ENCODE assay signal across 1 cellular context in genomic region chr12:121490401-121491257, GRCh38.
TF ChIP-seq lines count a peak whose summit lies in the region.

No MANE protein-coding gene starts in this region.

TF ChIP-seq in HepG2, 621 proteins besides CTCF, POLR2A, EP300 and RAD21 (continued from another document and continues in another):
- TF ChIP-seq NR0B2 (CRISPR knock-in tag; IDR thresholded peaks at IDR 0.05) (0 out of 2 replicates have a peak, but pooled peaks have one; percentile 17), ZSCAN31 (CRISPR knock-in tag; IDR thresholded peaks at IDR 0.05; ENCODE audit: low read depth) (0 out of 2 replicates have a peak, but pooled peaks have one; percentile 20), ZNF275 (CRISPR knock-in tag; IDR thresholded peaks at IDR 0.05; ENCODE audit: borderline replicate concordance) (no peak), MXD4 (CRISPR knock-in tag; IDR thresholded peaks at IDR 0.05) (0 out of 2 replicates have a peak, but pooled peaks have one; percentile 60), TGIF2 (CRISPR knock-in tag; IDR thresholded peaks at IDR 0.05) (0 out of 2 replicates have a peak, but pooled peaks have one; percentile 16), CHD4 (IDR thresholded peaks at IDR 0.05; ENCODE audit: borderline replicate concordance, low read length) (peak; percentile 76; the same call in 1 of the 2 replicates), FOXA1 (IDR thresholded peaks at IDR 0.05) (no peak), FOXA1 (CRISPR knock-in tag; IDR thresholded peaks at IDR 0.05) (peak; percentile 75), SIX4 (CRISPR knock-in tag; IDR thresholded peaks at IDR 0.05) (peak; percentile 97), ZNF616 (CRISPR knock-in tag; IDR thresholded peaks at IDR 0.05; ENCODE audit: low read depth) (no peak), MTA1 (CRISPR knock-in tag; IDR thresholded peaks at IDR 0.05; ENCODE audit: borderline replicate concordance) (0 out of 2 replicates have a peak, but pooled peaks have one; percentile 34), KAT7 (CRISPR knock-in tag; IDR thresholded peaks at IDR 0.05; ENCODE audit: borderline replicate concordance) (no peak), ZBTB39 (CRISPR knock-in tag; IDR thresholded peaks at IDR 0.05) (0 out of 2 replicates have a peak, but pooled peaks have one; percentile 66), TAF1 (CRISPR knock-in tag; IDR thresholded peaks at IDR 0.05) (peak; percentile 14), ATF5 (CRISPR knock-in tag; IDR thresholded peaks at IDR 0.05; ENCODE audit: low read depth) (no peak), HNF4A (CRISPR knock-in tag; IDR thresholded peaks at IDR 0.05) (peak; percentile 85), RXRB (CRISPR knock-in tag; IDR thresholded peaks at IDR 0.05; ENCODE audit: borderline replicate concordance) (peak; percentile 96), ZFP1 (CRISPR knock-in tag; IDR thresholded peaks at IDR 0.05) (0 out of 2 replicates have a peak, but pooled peaks have one; percentile 38), ESRRA (CRISPR knock-in tag; IDR thresholded peaks at IDR 0.05; ENCODE audit: low read depth) (peak; percentile 83), SOX13 (IDR thresholded peaks at IDR 0.05) (peak; percentile 88), SOX13 (CRISPR knock-in tag; conservative IDR thresholded peaks at IDR 0.05 in 1 of 2, IDR thresholded peaks at IDR 0.05 in 1 of 2) (peak in 1 of 2 experiments; percentile 96; a peak in 2 of 4 replicates), ZNF557 (CRISPR knock-in tag; IDR thresholded peaks at IDR 0.05) (peak; percentile 71; the same call in 1 of the 2 replicates), KLF16 (CRISPR knock-in tag; IDR thresholded peaks at IDR 0.05) (0 out of 4 replicates have a peak, but pooled peaks of 1 of the 2 experiments have one; percentile 31), ZNF547 (CRISPR knock-in tag; IDR thresholded peaks at IDR 0.05) (peak; percentile 43; the same call in 1 of the 2 replicates), ZNF605 (CRISPR knock-in tag; IDR thresholded peaks at IDR 0.05) (peak; percentile 10), NAIF1 (CRISPR knock-in tag; IDR thresholded peaks at IDR 0.05; ENCODE audit: borderline replicate concordance) (peak; percentile 47; the same call in 1 of the 2 replicates), LBX2 (CRISPR knock-in tag; IDR thresholded peaks at IDR 0.05; ENCODE audit: borderline replicate concordance) (no peak), RFXANK (CRISPR knock-in tag; IDR thresholded peaks at IDR 0.05) (0 out of 2 replicates have a peak, but pooled peaks have one; percentile 28), MEIS1 (CRISPR knock-in tag; IDR thresholded peaks at IDR 0.05; ENCODE audit: borderline replicate concordance) (peak; percentile 88), ZMYM3 (CRISPR knock-in tag; IDR thresholded peaks at IDR 0.05) (peak; percentile 61), ASH2L (IDR thresholded peaks at IDR 0.05; ENCODE audit: insufficient read length, low read depth, low read length) (peak; percentile 59), RCOR2 (CRISPR knock-in tag; IDR thresholded peaks at IDR 0.05) (peak; percentile 81; the same call in 1 of the 2 replicates), PAF1 (CRISPR knock-in tag; IDR thresholded peaks at IDR 0.05) (no peak), ZNF766 (CRISPR knock-in tag; IDR thresholded peaks at IDR 0.05; ENCODE audit: borderline replicate concordance) (0 out of 2 replicates have a peak, but pooled peaks have one; percentile 2), SMARCC2 (IDR thresholded peaks at IDR 0.05) (no peak), KLF9 (CRISPR knock-in tag; IDR thresholded peaks at IDR 0.05; ENCODE audit: low read depth) (no peak), AGO2 (optimal IDR thresholded peaks at IDR 0.05; ENCODE audit: low read depth, low read length) (no peak), ZBTB7B (CRISPR knock-in tag; IDR thresholded peaks at IDR 0.05) (peak; percentile 85; the same call in 1 of the 2 replicates)
- TF ChIP-seq, protein P1, sequence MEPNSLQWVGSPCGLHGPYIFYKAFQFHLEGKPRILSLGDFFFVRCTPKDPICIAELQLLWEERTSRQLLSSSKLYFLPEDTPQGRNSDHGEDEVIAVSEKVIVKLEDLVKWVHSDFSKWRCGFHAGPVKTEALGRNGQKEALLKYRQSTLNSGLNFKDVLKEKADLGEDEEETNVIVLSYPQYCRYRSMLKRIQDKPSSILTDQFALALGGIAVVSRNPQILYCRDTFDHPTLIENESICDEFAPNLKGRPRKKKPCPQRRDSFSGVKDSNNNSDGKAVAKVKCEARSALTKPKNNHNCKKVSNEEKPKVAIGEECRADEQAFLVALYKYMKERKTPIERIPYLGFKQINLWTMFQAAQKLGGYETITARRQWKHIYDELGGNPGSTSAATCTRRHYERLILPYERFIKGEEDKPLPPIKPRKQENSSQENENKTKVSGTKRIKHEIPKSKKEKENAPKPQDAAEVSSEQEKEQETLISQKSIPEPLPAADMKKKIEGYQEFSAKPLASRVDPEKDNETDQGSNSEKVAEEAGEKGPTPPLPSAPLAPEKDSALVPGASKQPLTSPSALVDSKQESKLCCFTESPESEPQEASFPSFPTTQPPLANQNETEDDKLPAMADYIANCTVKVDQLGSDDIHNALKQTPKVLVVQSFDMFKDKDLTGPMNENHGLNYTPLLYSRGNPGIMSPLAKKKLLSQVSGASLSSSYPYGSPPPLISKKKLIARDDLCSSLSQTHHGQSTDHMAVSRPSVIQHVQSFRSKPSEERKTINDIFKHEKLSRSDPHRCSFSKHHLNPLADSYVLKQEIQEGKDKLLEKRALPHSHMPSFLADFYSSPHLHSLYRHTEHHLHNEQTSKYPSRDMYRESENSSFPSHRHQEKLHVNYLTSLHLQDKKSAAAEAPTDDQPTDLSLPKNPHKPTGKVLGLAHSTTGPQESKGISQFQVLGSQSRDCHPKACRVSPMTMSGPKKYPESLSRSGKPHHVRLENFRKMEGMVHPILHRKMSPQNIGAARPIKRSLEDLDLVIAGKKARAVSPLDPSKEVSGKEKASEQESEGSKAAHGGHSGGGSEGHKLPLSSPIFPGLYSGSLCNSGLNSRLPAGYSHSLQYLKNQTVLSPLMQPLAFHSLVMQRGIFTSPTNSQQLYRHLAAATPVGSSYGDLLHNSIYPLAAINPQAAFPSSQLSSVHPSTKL (CRISPR knock-in tag; IDR thresholded peaks at IDR 0.05), result peak; percentile 71
- TF ChIP-seq, protein P2, sequence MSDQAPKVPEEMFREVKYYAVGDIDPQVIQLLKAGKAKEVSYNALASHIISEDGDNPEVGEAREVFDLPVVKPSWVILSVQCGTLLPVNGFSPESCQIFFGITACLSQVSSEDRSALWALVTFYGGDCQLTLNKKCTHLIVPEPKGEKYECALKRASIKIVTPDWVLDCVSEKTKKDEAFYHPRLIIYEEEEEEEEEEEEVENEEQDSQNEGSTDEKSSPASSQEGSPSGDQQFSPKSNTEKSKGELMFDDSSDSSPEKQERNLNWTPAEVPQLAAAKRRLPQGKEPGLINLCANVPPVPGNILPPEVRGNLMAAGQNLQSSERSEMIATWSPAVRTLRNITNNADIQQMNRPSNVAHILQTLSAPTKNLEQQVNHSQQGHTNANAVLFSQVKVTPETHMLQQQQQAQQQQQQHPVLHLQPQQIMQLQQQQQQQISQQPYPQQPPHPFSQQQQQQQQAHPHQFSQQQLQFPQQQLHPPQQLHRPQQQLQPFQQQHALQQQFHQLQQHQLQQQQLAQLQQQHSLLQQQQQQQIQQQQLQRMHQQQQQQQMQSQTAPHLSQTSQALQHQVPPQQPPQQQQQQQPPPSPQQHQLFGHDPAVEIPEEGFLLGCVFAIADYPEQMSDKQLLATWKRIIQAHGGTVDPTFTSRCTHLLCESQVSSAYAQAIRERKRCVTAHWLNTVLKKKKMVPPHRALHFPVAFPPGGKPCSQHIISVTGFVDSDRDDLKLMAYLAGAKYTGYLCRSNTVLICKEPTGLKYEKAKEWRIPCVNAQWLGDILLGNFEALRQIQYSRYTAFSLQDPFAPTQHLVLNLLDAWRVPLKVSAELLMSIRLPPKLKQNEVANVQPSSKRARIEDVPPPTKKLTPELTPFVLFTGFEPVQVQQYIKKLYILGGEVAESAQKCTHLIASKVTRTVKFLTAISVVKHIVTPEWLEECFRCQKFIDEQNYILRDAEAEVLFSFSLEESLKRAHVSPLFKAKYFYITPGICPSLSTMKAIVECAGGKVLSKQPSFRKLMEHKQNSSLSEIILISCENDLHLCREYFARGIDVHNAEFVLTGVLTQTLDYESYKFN (CRISPR knock-in tag; conservative IDR thresholded peaks at IDR 0.05), result peak; percentile 96
- TF ChIP-seq, protein P3, sequence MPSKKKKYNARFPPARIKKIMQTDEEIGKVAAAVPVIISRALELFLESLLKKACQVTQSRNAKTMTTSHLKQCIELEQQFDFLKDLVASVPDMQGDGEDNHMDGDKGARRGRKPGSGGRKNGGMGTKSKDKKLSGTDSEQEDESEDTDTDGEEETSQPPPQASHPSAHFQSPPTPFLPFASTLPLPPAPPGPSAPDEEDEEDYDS (CRISPR knock-in tag; IDR thresholded peaks at IDR 0.05), result peak; percentile 71
- TF ChIP-seq, protein P4, sequence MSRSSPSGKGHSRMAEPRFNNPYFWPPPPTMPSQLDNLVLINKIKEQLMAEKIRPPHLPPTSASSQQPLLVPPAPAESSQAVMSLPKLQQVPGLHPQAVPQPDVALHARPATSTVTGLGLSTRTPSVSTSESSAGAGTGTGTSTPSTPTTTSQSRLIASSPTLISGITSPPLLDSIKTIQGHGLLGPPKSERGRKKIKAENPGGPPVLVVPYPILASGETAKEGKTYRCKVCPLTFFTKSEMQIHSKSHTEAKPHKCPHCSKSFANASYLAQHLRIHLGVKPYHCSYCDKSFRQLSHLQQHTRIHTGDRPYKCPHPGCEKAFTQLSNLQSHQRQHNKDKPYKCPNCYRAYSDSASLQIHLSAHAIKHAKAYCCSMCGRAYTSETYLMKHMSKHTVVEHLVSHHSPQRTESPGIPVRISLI (CRISPR knock-in tag; IDR thresholded peaks at IDR 0.05; ENCODE audit: borderline replicate concordance), result peak; percentile 51; the same call in 1 of the 2 replicates
- TF ChIP-seq, protein P5, sequence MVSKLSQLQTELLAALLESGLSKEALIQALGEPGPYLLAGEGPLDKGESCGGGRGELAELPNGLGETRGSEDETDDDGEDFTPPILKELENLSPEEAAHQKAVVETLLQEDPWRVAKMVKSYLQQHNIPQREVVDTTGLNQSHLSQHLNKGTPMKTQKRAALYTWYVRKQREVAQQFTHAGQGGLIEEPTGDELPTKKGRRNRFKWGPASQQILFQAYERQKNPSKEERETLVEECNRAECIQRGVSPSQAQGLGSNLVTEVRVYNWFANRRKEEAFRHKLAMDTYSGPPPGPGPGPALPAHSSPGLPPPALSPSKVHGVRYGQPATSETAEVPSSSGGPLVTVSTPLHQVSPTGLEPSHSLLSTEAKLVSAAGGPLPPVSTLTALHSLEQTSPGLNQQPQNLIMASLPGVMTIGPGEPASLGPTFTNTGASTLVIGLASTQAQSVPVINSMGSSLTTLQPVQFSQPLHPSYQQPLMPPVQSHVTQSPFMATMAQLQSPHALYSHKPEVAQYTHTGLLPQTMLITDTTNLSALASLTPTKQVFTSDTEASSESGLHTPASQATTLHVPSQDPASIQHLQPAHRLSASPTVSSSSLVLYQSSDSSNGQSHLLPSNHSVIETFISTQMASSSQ (IDR thresholded peaks at IDR 0.05; ENCODE audit: low read depth), result peak; percentile 71
- TF ChIP-seq, protein P5 (CRISPR knock-in tag; IDR thresholded peaks at IDR 0.05; ENCODE audit: borderline replicate concordance), result peak; percentile 87; the same call in 1 of the 2 replicates
